Comparison of ENCODE assay signal across 1 cellular context in genomic region chr3:11037241-11037873, GRCh38.
TF ChIP-seq lines count a peak whose summit lies in the region.

No MANE protein-coding gene starts in this region.

TF ChIP-seq in GM23338, 12 proteins besides CTCF, POLR2A, EP300 and RAD21 (continued from another document):
- TF ChIP-seq ZNF462 (CRISPR knock-in tag; IDR thresholded peaks at IDR 0.05) (no peak), REST (IDR thresholded peaks at IDR 0.05; ENCODE audit: unreplicated experiment) (no peak), ZNF331 (CRISPR knock-in tag; IDR thresholded peaks at IDR 0.05; ENCODE audit: low read depth) (no peak), EZH2 (IDR thresholded peaks at IDR 0.05; ENCODE audit: low read depth, unreplicated experiment) (no peak), ZNF114 (CRISPR knock-in tag; IDR thresholded peaks at IDR 0.05) (no peak), NANOG (IDR thresholded peaks at IDR 0.05; ENCODE audit: borderline replicate concordance) (no peak), ETS1 (IDR thresholded peaks at IDR 0.05) (no peak), JUNB (IDR thresholded peaks at IDR 0.05; ENCODE audit: unreplicated experiment) (no peak), STAT1 (IDR thresholded peaks at IDR 0.05; ENCODE audit: unreplicated experiment) (no peak), CREB1 (CRISPR knock-in tag; IDR thresholded peaks at IDR 0.05; ENCODE audit: low read depth) (no peak)
